ENCODE assay signal across 1 cellular context in the genomic region with DNA sequence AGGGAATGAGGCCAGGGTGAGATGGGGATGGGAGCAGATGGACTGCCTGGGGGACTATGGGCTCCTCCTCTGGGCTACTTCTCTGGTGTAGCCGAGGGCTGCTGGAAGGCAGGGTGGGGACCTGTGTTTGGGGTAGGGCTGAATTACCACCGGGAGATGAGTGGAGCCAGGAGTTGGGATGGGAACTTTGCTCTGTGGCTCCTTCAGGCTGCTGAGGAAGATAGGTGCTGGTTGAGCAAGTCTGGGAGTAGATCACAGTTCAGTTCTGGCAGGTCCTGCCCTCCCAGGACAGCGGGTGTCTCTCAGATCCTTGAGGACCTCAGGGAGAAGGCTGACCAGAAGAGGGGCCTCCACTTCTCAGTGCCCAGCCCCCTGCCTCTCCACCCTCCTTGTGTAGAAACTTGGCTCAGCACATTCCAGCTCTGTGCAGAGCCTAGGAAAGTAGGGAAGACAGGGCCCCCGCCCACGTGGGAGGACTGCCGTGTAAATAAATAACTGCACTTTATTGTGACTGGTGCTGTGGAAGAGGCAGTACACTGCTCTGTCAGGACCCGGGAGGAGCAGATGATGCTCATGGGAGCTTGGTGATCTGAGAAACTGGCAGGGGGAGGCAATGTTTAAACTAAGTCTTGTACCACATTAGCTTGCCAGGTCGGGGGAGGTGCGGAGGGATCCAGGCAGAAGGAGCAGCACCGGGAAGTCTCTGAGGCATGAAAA.
TF ChIP-seq lines count a peak whose summit lies in the region.

No MANE protein-coding gene starts in this region.

TF ChIP-seq in GM12878, 131 proteins besides CTCF, POLR2A, EP300 and RAD21 (continued from another document):
- TF ChIP-seq, protein P1, sequence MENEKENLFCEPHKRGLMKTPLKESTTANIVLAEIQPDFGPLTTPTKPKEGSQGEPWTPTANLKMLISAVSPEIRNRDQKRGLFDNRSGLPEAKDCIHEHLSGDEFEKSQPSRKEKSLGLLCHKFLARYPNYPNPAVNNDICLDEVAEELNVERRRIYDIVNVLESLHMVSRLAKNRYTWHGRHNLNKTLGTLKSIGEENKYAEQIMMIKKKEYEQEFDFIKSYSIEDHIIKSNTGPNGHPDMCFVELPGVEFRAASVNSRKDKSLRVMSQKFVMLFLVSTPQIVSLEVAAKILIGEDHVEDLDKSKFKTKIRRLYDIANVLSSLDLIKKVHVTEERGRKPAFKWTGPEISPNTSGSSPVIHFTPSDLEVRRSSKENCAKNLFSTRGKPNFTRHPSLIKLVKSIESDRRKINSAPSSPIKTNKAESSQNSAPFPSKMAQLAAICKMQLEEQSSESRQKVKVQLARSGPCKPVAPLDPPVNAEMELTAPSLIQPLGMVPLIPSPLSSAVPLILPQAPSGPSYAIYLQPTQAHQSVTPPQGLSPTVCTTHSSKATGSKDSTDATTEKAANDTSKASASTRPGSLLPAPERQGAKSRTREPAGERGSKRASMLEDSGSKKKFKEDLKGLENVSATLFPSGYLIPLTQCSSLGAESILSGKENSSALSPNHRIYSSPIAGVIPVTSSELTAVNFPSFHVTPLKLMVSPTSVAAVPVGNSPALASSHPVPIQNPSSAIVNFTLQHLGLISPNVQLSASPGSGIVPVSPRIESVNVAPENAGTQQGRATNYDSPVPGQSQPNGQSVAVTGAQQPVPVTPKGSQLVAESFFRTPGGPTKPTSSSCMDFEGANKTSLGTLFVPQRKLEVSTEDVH (IDR thresholded peaks at IDR 0.05; ENCODE audit: low read depth, partially characterized antibody) = no peak
- TF ChIP-seq JUNB (IDR thresholded peaks at IDR 0.05) (no peak), NBN (IDR thresholded peaks at IDR 0.05) (no peak), PML (IDR thresholded peaks at IDR 0.05; ENCODE audit: low read length) (no peak), BRCA1 (IDR thresholded peaks at IDR 0.05; ENCODE audit: low read depth, low read length) (no peak), KLF5 (IDR thresholded peaks at IDR 0.05; ENCODE audit: partially characterized antibody) (no peak), TARDBP (IDR thresholded peaks at IDR 0.05; ENCODE audit: borderline replicate concordance) (no peak)
- TF ChIP-seq, protein P2, sequence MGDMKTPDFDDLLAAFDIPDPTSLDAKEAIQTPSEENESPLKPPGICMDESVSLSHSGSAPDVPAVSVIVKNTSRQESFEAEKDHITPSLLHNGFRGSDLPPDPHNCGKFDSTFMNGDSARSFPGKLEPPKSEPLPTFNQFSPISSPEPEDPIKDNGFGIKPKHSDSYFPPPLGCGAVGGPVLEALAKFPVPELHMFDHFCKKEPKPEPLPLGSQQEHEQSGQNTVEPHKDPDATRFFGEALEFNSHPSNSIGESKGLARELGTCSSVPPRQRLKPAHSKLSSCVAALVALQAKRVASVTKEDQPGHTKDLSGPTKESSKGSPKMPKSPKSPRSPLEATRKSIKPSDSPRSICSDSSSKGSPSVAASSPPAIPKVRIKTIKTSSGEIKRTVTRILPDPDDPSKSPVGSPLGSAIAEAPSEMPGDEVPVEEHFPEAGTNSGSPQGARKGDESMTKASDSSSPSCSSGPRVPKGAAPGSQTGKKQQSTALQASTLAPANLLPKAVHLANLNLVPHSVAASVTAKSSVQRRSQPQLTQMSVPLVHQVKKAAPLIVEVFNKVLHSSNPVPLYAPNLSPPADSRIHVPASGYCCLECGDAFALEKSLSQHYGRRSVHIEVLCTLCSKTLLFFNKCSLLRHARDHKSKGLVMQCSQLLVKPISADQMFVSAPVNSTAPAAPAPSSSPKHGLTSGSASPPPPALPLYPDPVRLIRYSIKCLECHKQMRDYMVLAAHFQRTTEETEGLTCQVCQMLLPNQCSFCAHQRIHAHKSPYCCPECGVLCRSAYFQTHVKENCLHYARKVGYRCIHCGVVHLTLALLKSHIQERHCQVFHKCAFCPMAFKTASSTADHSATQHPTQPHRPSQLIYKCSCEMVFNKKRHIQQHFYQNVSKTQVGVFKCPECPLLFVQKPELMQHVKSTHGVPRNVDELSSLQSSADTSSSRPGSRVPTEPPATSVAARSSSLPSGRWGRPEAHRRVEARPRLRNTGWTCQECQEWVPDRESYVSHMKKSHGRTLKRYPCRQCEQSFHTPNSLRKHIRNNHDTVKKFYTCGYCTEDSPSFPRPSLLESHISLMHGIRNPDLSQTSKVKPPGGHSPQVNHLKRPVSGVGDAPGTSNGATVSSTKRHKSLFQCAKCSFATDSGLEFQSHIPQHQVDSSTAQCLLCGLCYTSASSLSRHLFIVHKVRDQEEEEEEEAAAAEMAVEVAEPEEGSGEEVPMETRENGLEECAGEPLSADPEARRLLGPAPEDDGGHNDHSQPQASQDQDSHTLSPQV (IDR thresholded peaks at IDR 0.05) = no peak
- TF ChIP-seq, protein P3, sequence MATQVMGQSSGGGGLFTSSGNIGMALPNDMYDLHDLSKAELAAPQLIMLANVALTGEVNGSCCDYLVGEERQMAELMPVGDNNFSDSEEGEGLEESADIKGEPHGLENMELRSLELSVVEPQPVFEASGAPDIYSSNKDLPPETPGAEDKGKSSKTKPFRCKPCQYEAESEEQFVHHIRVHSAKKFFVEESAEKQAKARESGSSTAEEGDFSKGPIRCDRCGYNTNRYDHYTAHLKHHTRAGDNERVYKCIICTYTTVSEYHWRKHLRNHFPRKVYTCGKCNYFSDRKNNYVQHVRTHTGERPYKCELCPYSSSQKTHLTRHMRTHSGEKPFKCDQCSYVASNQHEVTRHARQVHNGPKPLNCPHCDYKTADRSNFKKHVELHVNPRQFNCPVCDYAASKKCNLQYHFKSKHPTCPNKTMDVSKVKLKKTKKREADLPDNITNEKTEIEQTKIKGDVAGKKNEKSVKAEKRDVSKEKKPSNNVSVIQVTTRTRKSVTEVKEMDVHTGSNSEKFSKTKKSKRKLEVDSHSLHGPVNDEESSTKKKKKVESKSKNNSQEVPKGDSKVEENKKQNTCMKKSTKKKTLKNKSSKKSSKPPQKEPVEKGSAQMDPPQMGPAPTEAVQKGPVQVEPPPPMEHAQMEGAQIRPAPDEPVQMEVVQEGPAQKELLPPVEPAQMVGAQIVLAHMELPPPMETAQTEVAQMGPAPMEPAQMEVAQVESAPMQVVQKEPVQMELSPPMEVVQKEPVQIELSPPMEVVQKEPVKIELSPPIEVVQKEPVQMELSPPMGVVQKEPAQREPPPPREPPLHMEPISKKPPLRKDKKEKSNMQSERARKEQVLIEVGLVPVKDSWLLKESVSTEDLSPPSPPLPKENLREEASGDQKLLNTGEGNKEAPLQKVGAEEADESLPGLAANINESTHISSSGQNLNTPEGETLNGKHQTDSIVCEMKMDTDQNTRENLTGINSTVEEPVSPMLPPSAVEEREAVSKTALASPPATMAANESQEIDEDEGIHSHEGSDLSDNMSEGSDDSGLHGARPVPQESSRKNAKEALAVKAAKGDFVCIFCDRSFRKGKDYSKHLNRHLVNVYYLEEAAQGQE (IDR thresholded peaks at IDR 0.05; ENCODE audit: low read depth, low read length) = no peak
- TF ChIP-seq, protein P4, sequence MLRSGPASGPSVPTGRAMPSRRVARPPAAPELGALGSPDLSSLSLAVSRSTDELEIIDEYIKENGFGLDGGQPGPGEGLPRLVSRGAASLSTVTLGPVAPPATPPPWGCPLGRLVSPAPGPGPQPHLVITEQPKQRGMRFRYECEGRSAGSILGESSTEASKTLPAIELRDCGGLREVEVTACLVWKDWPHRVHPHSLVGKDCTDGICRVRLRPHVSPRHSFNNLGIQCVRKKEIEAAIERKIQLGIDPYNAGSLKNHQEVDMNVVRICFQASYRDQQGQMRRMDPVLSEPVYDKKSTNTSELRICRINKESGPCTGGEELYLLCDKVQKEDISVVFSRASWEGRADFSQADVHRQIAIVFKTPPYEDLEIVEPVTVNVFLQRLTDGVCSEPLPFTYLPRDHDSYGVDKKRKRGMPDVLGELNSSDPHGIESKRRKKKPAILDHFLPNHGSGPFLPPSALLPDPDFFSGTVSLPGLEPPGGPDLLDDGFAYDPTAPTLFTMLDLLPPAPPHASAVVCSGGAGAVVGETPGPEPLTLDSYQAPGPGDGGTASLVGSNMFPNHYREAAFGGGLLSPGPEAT (IDR thresholded peaks at IDR 0.05; ENCODE audit: low read depth) = no peak
